8 cellular contexts compared by ENCODE assay signal in genomic region chr15:60005352-60006202, GRCh38. TPM values are rescaled to one million over a fixed set of nuclear protein-coding genes. Genes with fewer than 3 reads are reported as not detected.
A peak's percentile ranks its signal among the peaks of the same experiment; 100 is the strongest.
DNase-seq lines count a peak whose midpoint lies in the region; ATAC-seq and TF ChIP-seq lines count a peak whose summit lies in the region.

No MANE protein-coding gene starts in this region.

- 1 to 3% methylated on average over 28 to 74 of the region's 77 CpGs for WGBS in mesodermal cell (ENCODE audit: insufficient coverage in 2 of 2), 2 experiments

- in situ Hi-C loops in astrocyte of the cerebellum (cut with HindIII; ENCODE audit: low sequenced_read_pairs): no loop called here

- no peaks in the 10 kb centered on the region for H3K9me3 ChIP-seq in mesodermal cell (ENCODE audit: control insufficient read depth, low read length)

- TF ChIP-seq CTCF in C4-2B (conservative IDR thresholded peaks at IDR 0.05): no peak
- TF ChIP-seq CTCF in astrocyte of the cerebellum (IDR thresholded peaks at IDR 0.05; ENCODE audit: low read depth, low read length, missing control alignments): no peak

- peaks cover 20% of the 10 kb centered on the region for H3K4me1 ChIP-seq in mesodermal cell (ENCODE audit: control insufficient read depth, insufficient read depth, low read length, poor library complexity, severe bottlenecking)

- H3K4me3 ChIP-seq in astrocyte of the cerebellum (ENCODE audit: low read depth, low read length): peak overlapping the region; percentile 30
- peak overlapping the region; percentile 45 for H3K4me3 ChIP-seq in mesodermal cell (ENCODE audit: extremely low read depth, insufficient read depth, low read length, poor library complexity, severe bottlenecking)

- DNase-seq in astrocyte of the cerebellum (ENCODE audit: low read depth) (no peak), HPDE6-E6E7 (ENCODE audit: extremely low spot score) (no peak), SIG-M5 treated with dmso at 0.1 percent for 504 hours (lab: John Stamatoyannopoulos, UW; ENCODE audit: unreplicated experiment) (no peak), NCI-H2227 treated with DMSO at 0.1 percent for 48 hours (lab: John Stamatoyannopoulos, UW) (no peak)

- no peaks in the 10 kb centered on the region for H3K36me3 ChIP-seq in mesodermal cell (ENCODE audit: control insufficient read depth, insufficient read depth, low read length)

- H3K27ac ChIP-seq in C4-2B (peak overlapping the region; percentile 74), mesodermal cell (ENCODE audit: low read depth, low read length, severe bottlenecking) (no peak overlapping the region)

- ATAC-seq in HG02870 (IDR thresholded peaks at IDR 0.05; ENCODE audit: unreplicated experiment) (peak; percentile 14), GM18520 (IDR thresholded peaks at IDR 0.05; ENCODE audit: unreplicated experiment) (no peak)

RNA-seq across cellular contexts. Expression of gene FOXB1, which starts 1.5 kb away (rescaled TPM):
- 0.22 TPM for polyA plus RNA-seq in mesodermal cell (2013, experiment 1 of 2)
- polyA plus RNA-seq in mesodermal cell (2013, experiment 2 of 2): 0.25 TPM
